ENCODE assay signal across 8 cellular contexts in the genomic region with DNA sequence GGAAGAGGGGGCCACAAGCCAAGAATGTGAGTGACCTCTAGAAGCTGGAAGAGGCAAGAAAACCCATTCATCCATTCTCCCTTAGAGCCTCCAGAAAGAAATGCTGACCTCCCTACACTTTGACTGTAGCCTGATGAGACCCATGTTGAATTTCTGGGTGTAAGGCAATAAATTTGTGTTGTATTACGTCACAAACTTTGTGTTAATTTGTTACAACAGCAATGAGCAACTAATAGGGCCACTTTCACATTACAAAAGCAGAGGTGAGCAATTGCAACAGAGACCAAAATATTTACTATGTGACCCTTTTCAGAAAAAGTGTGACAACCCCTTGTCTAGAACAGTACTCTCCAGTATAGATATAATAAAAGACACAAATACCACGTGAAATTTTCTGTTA.
"Had no signal": no experiment of that assay in that cellular context is flagged by ENCODE, and none has a peak within 500 bp of the region (broad histone marks: within the 10 kb centered on the region; RNA-seq: fewer than 3 reads in every experiment).

No MANE protein-coding gene starts in this region.

- ATAC-seq: GM12878 had no signal

- DNase-seq: GDM1, GF-D8 had no signal

- H3K4me3 ChIP-seq: GM12878 had no signal

- FAIRE-seq: G401.6, GM12878, GM12891, GM12892, GM18507, GM19239 had no signal
